In genomic region chr21:42746593-42747266, GRCh38 we compare ENCODE assay signal across 8 cellular contexts.
DNase-seq lines count a peak whose midpoint lies in the region; ATAC-seq, FAIRE-seq and TF ChIP-seq lines count a peak whose summit lies in the region.

No MANE protein-coding gene starts in this region.

- peaks cover 3% of the 10 kb centered on the region for H3K36me3 Mint-ChIP-seq in T-cell

- no peaks in the 10 kb centered on the region for H3K27me3 Mint-ChIP-seq in T-cell

- no peaks in the 10 kb centered on the region for H3K27me3 ChIP-seq in suprapubic skin

- DNase-seq in T-cell = peak; percentile 43 to 85 (median 63)
- peak; percentile 39 for DNase-seq in activated naive CD4-positive, alpha-beta T cell treated with anti-CD3 and anti-CD28 coated beads, Interleukin-2, amount 50 U/mL, for 16 hours
- DNase-seq in mucosa of descending colon = peak in 2 of 3 donors; percentile 49 to 78
- DNase-seq in suprapubic skin (ENCODE audit: low spot score in 2 of 2) = no peak
- DNase-seq in NCI-H1417 (lab: John Stamatoyannopoulos, UW) = no peak
- DNase-seq in RCC 7860 (ENCODE audit: low spot score) = no peak
- no peak for DNase-seq in inferior parietal cortex (ENCODE audit: extremely low spot score)

- H3K9me3 Mint-ChIP-seq in T-cell = no peaks in the 10 kb centered on the region

- peaks cover 25 to 35% (median 28%) of the 10 kb centered on the region in 3 donors for H3K4me1 Mint-ChIP-seq in T-cell

- 69% methylated on average over 15 of the region's 21 CpGs for WGBS in suprapubic skin

- H3K4me3 Mint-ChIP-seq in T-cell = peak overlapping the region; percentile 52 to 82 (median 77)

- H3K4me1 ChIP-seq in mucosa of descending colon (ENCODE audit: low read depth) (no peaks in the 10 kb centered on the region), suprapubic skin (peaks cover 11% of the 10 kb centered on the region)

- TF ChIP-seq POLR2A in suprapubic skin (IDR thresholded peaks at IDR 0.05) = no peak

- TF ChIP-seq CTCF in mucosa of descending colon (IDR thresholded peaks at IDR 0.05) = no peak
- no peak for TF ChIP-seq CTCF in suprapubic skin (IDR thresholded peaks at IDR 0.05)

- H3K27ac ChIP-seq in suprapubic skin = peak overlapping the region; percentile 38

- H3K9me3 ChIP-seq in mucosa of descending colon (no peaks in the 10 kb centered on the region), suprapubic skin (no peaks in the 10 kb centered on the region)

- no peak for TF ChIP-seq EP300 in suprapubic skin (IDR thresholded peaks at IDR 0.05)

- H3K36me3 ChIP-seq in mucosa of descending colon (ENCODE audit: low read depth) (no peaks in the 10 kb centered on the region), suprapubic skin (no peaks in the 10 kb centered on the region)

- no peak overlapping the region for H3K4me3 ChIP-seq in mucosa of descending colon
- H3K4me3 ChIP-seq in suprapubic skin = no peak overlapping the region

- intact Hi-C loops in mucosa of descending colon (cut with DNase I, micrococcal nuclease) = no loop called here

- no peak for FAIRE-seq in RCC 7860 (lab: Jason Lieb, UNC)

- CTCF ChIA-PET in T-cell (lab: Charles Lee) = no interaction called here

- peak; percentile 82 to 88 (median 87) for ATAC-seq in T-cell (replicated peaks in 1 of 4)
- ATAC-seq in mucosa of descending colon = peak; percentile 43
- ATAC-seq in HG02885 (IDR thresholded peaks at IDR 0.05; ENCODE audit: poor library complexity, unreplicated experiment) = no peak

- POLR2A ChIA-PET in T-cell (lab: Charles Lee) = interaction anchor here in 1 of 2 donors (0.5 to 0.7 kb wide), 2 partner anchors 41 to 145 kb away, joined by 3 to 4 read pairs; no protein-coding TSS in a partner anchor

- peak overlapping the region; percentile 98 to 99 for H3K27ac Mint-ChIP-seq in T-cell

Comparison
In these comparisons a context has a peak if more than half of its experiments do, and no peak if none do; other contexts are left out.
1. DNase-seq: peak in T-cell (34 of 34), activated naive CD4-positive, alpha-beta T cell treated with anti-CD3 and anti-CD28 coated beads, Interleukin-2, amount 50 U/mL, for 16 hours (single experiment) and mucosa of descending colon (2 of 3); none in suprapubic skin (0 of 2), NCI-H1417 (0 of 3), RCC 7860 (single experiment) and inferior parietal cortex (single experiment).